20 cellular contexts compared by ENCODE assay signal in the genomic region with DNA sequence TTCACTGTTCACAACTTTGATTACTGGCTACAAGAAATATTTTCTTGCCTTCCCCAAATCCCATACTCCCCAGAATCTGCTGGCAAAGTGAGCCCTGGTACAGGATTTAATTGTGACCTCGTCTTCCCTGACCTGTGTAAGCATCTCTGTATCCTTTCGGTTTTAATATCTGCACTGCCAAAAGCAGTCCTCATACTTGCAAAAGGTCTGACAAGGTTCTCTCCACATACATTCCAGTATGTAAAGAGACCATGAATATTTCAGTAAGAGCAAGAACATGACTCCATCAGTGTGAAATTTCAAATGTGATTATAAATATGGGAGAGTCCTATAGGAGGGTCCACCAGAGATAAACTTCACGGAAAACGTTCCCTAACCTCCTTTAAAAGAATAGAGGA.
DNase-seq lines count a peak whose midpoint lies in the region; ATAC-seq and TF ChIP-seq lines count a peak whose summit lies in the region.
"Had no signal": no experiment of that assay in that cellular context is flagged by ENCODE, and none has a peak within 500 bp of the region (broad histone marks: within the 10 kb centered on the region; RNA-seq: fewer than 3 reads in every experiment).

No MANE protein-coding gene starts in this region.

- CTCF ChIA-PET in MCF 10A (lab: Yijun Ruan, JAX), result interaction anchor here (1.2 kb wide), 1 partner anchor 9 kb away, joined by 5 read pairs; no protein-coding TSS in a partner anchor

- BruUV-seq in MCF 10A (replicated peaks; lab: Mats Ljungman, UMichigan), result no TSS peak

- H3K4me3 Mint-ChIP-seq in MCF 10A (ENCODE audit: unreplicated experiment), result no peak overlapping the region
- H3K4me3 Mint-ChIP-seq: activated CD8-positive, alpha-beta memory T cell treated with anti-CD3 and anti-CD28 coated beads, Interleukin-2, amount 10 ng/mL, durations not matched to agents 7 days and 5 days; activated naive CD8-positive, alpha-beta T cell treated with anti-CD3 and anti-CD28 coated beads, Interleukin-2, amount 50 U/mL, for 24 hours; IgD-negative memory B cell had no signal

- TF ChIP-seq POLR2A in breast epithelium (IDR thresholded peaks at IDR 0.05), result no peak

- intact Hi-C loops in breast epithelium (cut with DNase I; ENCODE audit: low total_unique reads), result no loop called here
- intact Hi-C loops in MCF 10A (cut with micrococcal nuclease), result no loop called here

- peaks cover 17% of the 10 kb centered on the region for H3K36me3 Mint-ChIP-seq in MCF 10A (ENCODE audit: insufficient read depth, unreplicated experiment)

- no peaks in the 10 kb centered on the region for H3K27me3 ChIP-seq in breast epithelium
- H3K27me3 ChIP-seq in muscle layer of duodenum (ENCODE audit: low read depth, low read length), result no peaks in the 10 kb centered on the region
- H3K27me3 ChIP-seq in thoracic aorta (replicated peaks; ENCODE audit: insufficient read depth), result no peaks in the 10 kb centered on the region
- H3K27me3 ChIP-seq: cardiac muscle cell had no signal

- H3K27ac ChIP-seq in breast epithelium, result peak overlapping the region; percentile 0 to 46
- H3K27ac ChIP-seq in coronary artery, result no peak overlapping the region
- peak overlapping the region; percentile 6 for H3K27ac ChIP-seq in muscle layer of duodenum (ENCODE audit: low read length)
- H3K27ac ChIP-seq in thoracic aorta, result no peak overlapping the region
- H3K27ac ChIP-seq: cardiac muscle cell had no signal

- H3K27ac Mint-ChIP-seq in MCF 10A (ENCODE audit: low read depth, unreplicated experiment), result no peak overlapping the region
- H3K27ac Mint-ChIP-seq: activated CD8-positive, alpha-beta memory T cell treated with anti-CD3 and anti-CD28 coated beads, Interleukin-2, amount 10 ng/mL, durations not matched to agents 7 days and 5 days; activated naive CD8-positive, alpha-beta T cell treated with anti-CD3 and anti-CD28 coated beads, Interleukin-2, amount 50 U/mL, for 24 hours had no signal

- H3K36me3 ChIP-seq in breast epithelium (no peaks in the 10 kb centered on the region), muscle layer of duodenum (ENCODE audit: control insufficient read depth in 1 of 2, insufficient read depth in 2 of 2, low read length in 2 of 2) (no peaks in the 10 kb centered on the region), thoracic aorta (no peaks in the 10 kb centered on the region)
- H3K36me3 ChIP-seq: cardiac muscle cell, HAP-1 had no signal

- no peaks in the 10 kb centered on the region for H3K4me1 ChIP-seq in breast epithelium
- peaks cover 4 to 5% of the 10 kb centered on the region in 2 donors for H3K4me1 ChIP-seq in muscle layer of duodenum (ENCODE audit: control insufficient read depth in 1 of 2, insufficient read depth in 2 of 2, low read length in 2 of 2)
- peaks cover 13 to 24% of the 10 kb centered on the region in 2 donors for H3K4me1 ChIP-seq in thoracic aorta (ENCODE audit: control insufficient read depth in 1 of 2, low read depth in 2 of 2)

- POLR2A ChIA-PET in MCF 10A (lab: Yijun Ruan, JAX), result interaction anchor here (1.0 kb wide), 1 partner anchor 9 kb away, joined by 3 read pairs; no protein-coding TSS in a partner anchor

- no peaks in the 10 kb centered on the region for H3K27me3 Mint-ChIP-seq in MCF 10A (ENCODE audit: insufficient read depth, unreplicated experiment)
- H3K27me3 Mint-ChIP-seq: activated CD8-positive, alpha-beta memory T cell treated with anti-CD3 and anti-CD28 coated beads, Interleukin-2, amount 10 ng/mL, durations not matched to agents 7 days and 5 days; activated naive CD8-positive, alpha-beta T cell treated with anti-CD3 and anti-CD28 coated beads, Interleukin-2, amount 50 U/mL, for 24 hours; IgD-negative memory B cell had no signal

- H3K4me3 ChIP-seq in breast epithelium (no peak overlapping the region), coronary artery (peak overlapping the region; percentile 4), muscle layer of duodenum (ENCODE audit: low read depth in 1 of 2, low read length in 2 of 2) (no peak overlapping the region), thoracic aorta (peak overlapping the region; percentile 38)
- H3K4me3 ChIP-seq: cardiac muscle cell, HAP-1, mucosa of descending colon had no signal

- no peak for ATAC-seq in thoracic aorta (ENCODE audit: insufficient number of reproducible peaks, low FRiP score, low read depth)
- ATAC-seq: activated CD8-positive, alpha-beta memory T cell treated with anti-CD3 and anti-CD28 coated beads, Interleukin-2, amount 10 ng/mL, durations not matched to agents 7 days and 5 days; activated naive CD8-positive, alpha-beta T cell treated with anti-CD3 and anti-CD28 coated beads, Interleukin-2, amount 50 U/mL, for 24 hours; left colon; mucosa of descending colon had no signal

- no peaks in the 10 kb centered on the region for H3K9me3 Mint-ChIP-seq in MCF 10A (ENCODE audit: unreplicated experiment)
- H3K9me3 Mint-ChIP-seq: activated naive CD8-positive, alpha-beta T cell treated with anti-CD3 and anti-CD28 coated beads, Interleukin-2, amount 50 U/mL, for 24 hours; IgD-negative memory B cell had no signal

- peaks cover 35% of the 10 kb centered on the region for H3K4me1 Mint-ChIP-seq in MCF 10A (ENCODE audit: insufficient read depth, unreplicated experiment)
- H3K4me1 Mint-ChIP-seq: IgD-negative memory B cell had no signal

- no peaks in the 10 kb centered on the region for H3K9me3 ChIP-seq in breast epithelium
- no peaks in the 10 kb centered on the region for H3K9me3 ChIP-seq in muscle layer of duodenum (ENCODE audit: control insufficient read depth in 1 of 2, low read length in 2 of 2)
- H3K9me3 ChIP-seq in thoracic aorta, result no peaks in the 10 kb centered on the region
- H3K9me3 ChIP-seq: HAP-1, mucosa of descending colon had no signal

- TF ChIP-seq CTCF in breast epithelium (IDR thresholded peaks at IDR 0.05), result no peak
- no peak for TF ChIP-seq CTCF in MCF 10A (IDR thresholded peaks at IDR 0.05; ENCODE audit: unreplicated experiment)
- TF ChIP-seq CTCF in coronary artery (IDR thresholded peaks at IDR 0.05), result no peak
- no peak for TF ChIP-seq CTCF in thoracic aorta (IDR thresholded peaks at IDR 0.05)

- DNase-seq in breast epithelium (ENCODE audit: low spot score in 2 of 2) (no peak), MCF 10A (ENCODE audit: unreplicated experiment) (no peak), coronary artery (ENCODE audit: low spot score) (no peak), thoracic aorta (ENCODE audit: low spot score) (no peak), KG1 (lab: John Stamatoyannopoulos, UW) (no peak), NCI-H128 (lab: John Stamatoyannopoulos, UW; ENCODE audit: unreplicated experiment) (no peak)
- DNase-seq in stimulated activated CD4-positive, alpha-beta T cell treated with anti-CD3 and anti-CD28 coated beads, Interleukin-15, amount 100 ng/mL, for 24 hours, result no peak
- DNase-seq: activated CD4-positive, alpha-beta T cell treated with anti-CD3 and anti-CD28 coated beads for 4 hours; activated naive CD8-positive, alpha-beta T cell treated with anti-CD3 and anti-CD28 coated beads, Interleukin-2, amount 50 U/mL, for 24 hours; left colon; MM.1S; mucosa of descending colon; occipital lobe; stimulated activated CD4-positive, alpha-beta T cell treated with anti-CD3 and anti-CD28 coated beads, Interleukin-1b, Interleukin-23, amount 100 ng/mL, for 48 hours; stimulated activated naive CD4-positive, alpha-beta T cell treated with Interleukin-2 at 50 U/mL for 16 hours had no signal

Comparison
In these comparisons a context has a peak if more than half of its experiments do, and no peak if none do; other contexts are left out.
1. H3K27ac ChIP-seq: peak in breast epithelium (2 of 2) and muscle layer of duodenum (single experiment); none in coronary artery (0 of 2) and thoracic aorta (0 of 2).
2. H3K4me3 ChIP-seq: peak in coronary artery (single experiment) and thoracic aorta (single experiment); none in breast epithelium (0 of 3) and muscle layer of duodenum (0 of 2).